8 cellular contexts compared by ENCODE assay signal in the genomic region with DNA sequence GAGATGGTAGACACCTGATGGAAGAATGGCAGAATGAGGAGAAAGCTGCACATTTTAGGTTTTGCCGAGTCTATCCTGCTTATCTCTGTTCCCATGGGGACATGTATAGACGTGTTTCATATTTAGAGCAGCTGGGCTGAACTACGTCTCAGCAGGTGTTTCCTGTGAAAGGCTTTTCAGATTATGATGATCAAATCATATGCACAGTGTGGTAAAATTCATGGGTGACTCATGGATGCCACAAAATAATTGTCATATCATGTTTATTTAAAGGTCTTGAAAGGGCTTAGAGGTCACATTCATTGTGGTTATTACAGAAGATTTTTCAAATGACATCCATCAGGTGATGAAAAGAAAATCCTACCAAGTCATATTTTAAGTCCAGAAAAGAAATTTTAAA.
DNase-seq lines count a peak whose midpoint lies in the region; ATAC-seq lines count a peak whose summit lies in the region.

No MANE protein-coding gene starts in this region.

- DNase-seq in M059J (ENCODE audit: low read depth) (peak; percentile 42), superior temporal gyrus (ENCODE audit: extremely low spot score) (no peak), amygdala (lab: John Stamatoyannopoulos, UW) (no peak), retina (no peak), NK-92 (lab: John Stamatoyannopoulos, UW; ENCODE audit: unreplicated experiment) (no peak)
- peak; percentile 16 for DNase-seq in effector CD4-positive, alpha-beta T cell

- ATAC-seq in GM18861 (IDR thresholded peaks at IDR 0.05; ENCODE audit: unreplicated experiment) (peak; percentile 96), GM21825 (IDR thresholded peaks at IDR 0.05; ENCODE audit: unreplicated experiment) (peak; percentile 91)

Comparison
In these comparisons a context has a peak if more than half of its experiments do, and no peak if none do; other contexts are left out.
1. DNase-seq: peak in M059J (single experiment) and effector CD4-positive, alpha-beta T cell (single experiment); none in superior temporal gyrus (single experiment), amygdala (0 of 56), retina (single experiment) and NK-92 (single experiment).